ENCODE assay signal across 22 cellular contexts in the genomic region with DNA sequence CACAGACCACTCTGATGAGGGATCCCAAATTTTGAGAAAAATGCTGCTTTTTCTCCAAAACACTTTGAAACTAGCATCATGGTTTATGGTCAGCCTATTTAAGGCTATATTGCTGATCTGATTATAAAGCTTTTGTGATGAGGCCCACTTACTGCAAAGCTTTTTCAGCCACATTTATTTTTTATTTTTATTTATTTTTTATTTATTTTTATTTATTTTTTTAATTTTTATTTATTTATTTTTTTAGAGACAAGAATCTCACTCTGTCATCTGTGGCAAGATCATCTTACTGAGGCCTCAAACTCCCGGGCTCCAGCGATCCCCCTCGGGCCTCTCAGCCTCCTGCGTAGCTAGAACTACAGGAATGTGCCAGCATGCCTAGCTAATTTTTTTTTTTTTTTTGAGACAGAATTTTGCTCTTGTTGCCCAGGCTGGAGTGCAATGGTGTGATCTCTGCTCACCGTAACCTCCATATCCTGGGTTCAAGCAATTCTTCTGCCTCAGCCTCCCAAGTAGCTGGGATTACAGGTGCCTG.
"Had no signal": no experiment of that assay in that cellular context is flagged by ENCODE, and none has a peak within 500 bp of the region (broad histone marks: within the 10 kb centered on the region; RNA-seq: fewer than 3 reads in every experiment).

No MANE protein-coding gene starts in this region.

- DNase-seq: IMR-90, Karpas-422, KG1, MG63, NCI-H1092, NCI-H1105 treated with DMSO at 0.1 percent for 48 hours, NCI-H1417 treated with DMSO at 0.1 percent for 48 hours, NCI-H146, NCI-H1694 treated with DMSO at 0.1 percent for 48 hours, NCI-H2029, NCI-H2081 treated with DMSO at 0.1 percent for 48 hours, NCI-H2171, NCI-H226, NCI-H446, NCI-H510A, NCI-H524 treated with DMSO at 0.1 percent for 48 hours, NCI-H69, NCI-H774, RPMI8226, SHP77, SK-N-SH had no signal

- FAIRE-seq: RCC 7860 had no signal

- H3K9me3 ChIP-seq: MG63, SK-N-SH had no signal

- H3K27me3 ChIP-seq: MG63 had no signal

- H3K4me3 ChIP-seq: MG63 had no signal

- H3K9ac ChIP-seq: SK-N-SH had no signal

- H3K36me3 ChIP-seq: MG63 had no signal

- H3K4me2 ChIP-seq: SK-N-SH had no signal
